18 cellular contexts compared by ENCODE assay signal in genomic region chr20:2695206-2695983, GRCh38. TPM values are rescaled to one million over a fixed set of nuclear protein-coding genes. Genes with fewer than 3 reads are reported as not detected.
DNase-seq lines count a peak whose midpoint lies in the region; ATAC-seq lines count a peak whose summit lies in the region.
"Had no signal": no experiment of that assay in that cellular context is flagged by ENCODE, and none has a peak within 500 bp of the region (broad histone marks: within the 10 kb centered on the region; RNA-seq: fewer than 3 reads in every experiment).

No MANE protein-coding gene starts in this region.

- DNase-seq in stimulated activated naive CD8-positive, alpha-beta T cell treated with anti-CD3 and anti-CD28 coated beads, Interleukin-15, Interleukin-2, amounts not matched to agents 100 U/mL and 50 U/mL, for 24 hours = no peak
- DNase-seq in activated T-helper 1 cell treated with anti-CD3 and anti-CD28 coated beads, Interleukin-12 subunit alpha, Interleukin-12 subunit beta, Interleukin-2, Interleukin-4 antibody, amounts not matched to agents 30 ng/mL and 10 ng/mL and 1 ng/mL, durations not matched to agents 14 hours and 24 hours and 36 hours (ENCODE audit: low spot score) = no peak
- no peak for DNase-seq in naive thymus-derived CD8-positive, alpha-beta T cell
- peak; percentile 35 for DNase-seq in ureter (ENCODE audit: low spot score)
- DNase-seq in NCI-H446 (lab: John Stamatoyannopoulos, UW) = no peak
- no peak for DNase-seq in SW 1271 (lab: John Stamatoyannopoulos, UW)
- no peak for DNase-seq in NCI-H82 (lab: John Stamatoyannopoulos, UW)
- DNase-seq: activated CD4-positive, CD25-positive, alpha-beta regulatory T cell treated with anti-CD3 and anti-CD28 coated beads, Interleukin-2, amount 50 U/mL, for 72 hours; activated naive CD8-positive, alpha-beta T cell treated with anti-CD3 and anti-CD28 coated beads, Interleukin-2, amount 10 ng/mL, durations not matched to agents 7 days and 5 days; cortex of kidney; foreskin fibroblast; KG1; NCI-H524 treated with DMSO at 0.1 percent for 48 hours; ovary; SHP77 treated with DMSO at 0.1 percent for 48 hours had no signal

- intact Hi-C loops in activated T-helper 1 cell treated with anti-CD3 and anti-CD28 coated beads, Interleukin-12 subunit alpha, Interleukin-12 subunit beta, Interleukin-2, Interleukin-4 antibody, amounts not matched to agents 30 ng/mL and 10 ng/mL and 1 ng/mL, durations not matched to agents 14 hours and 24 hours and 36 hours (cut with micrococcal nuclease) = no loop called here

- no peaks in the 10 kb centered on the region for H3K9me3 Mint-ChIP-seq in stimulated activated naive CD8-positive, alpha-beta T cell treated with anti-CD3 and anti-CD28 coated beads, Interleukin-15, Interleukin-2, amounts not matched to agents 100 ng/mL and 50 ng/mL, for 24 hours
- H3K9me3 Mint-ChIP-seq in activated T-helper 1 cell treated with anti-CD3 and anti-CD28 coated beads, Interleukin-12 subunit alpha, Interleukin-12 subunit beta, Interleukin-2, Interleukin-4 antibody, amounts not matched to agents 30 ng/mL and 10 ng/mL and 1 ng/mL, durations not matched to agents 14 hours and 24 hours and 36 hours = no peaks in the 10 kb centered on the region
- no peaks in the 10 kb centered on the region for H3K9me3 Mint-ChIP-seq in naive thymus-derived CD8-positive, alpha-beta T cell
- H3K9me3 Mint-ChIP-seq: activated naive CD8-positive, alpha-beta T cell treated with anti-CD3 and anti-CD28 coated beads, Interleukin-2, amount 10 ng/mL, durations not matched to agents 7 days and 5 days had no signal

- H3K4me3 Mint-ChIP-seq in stimulated activated naive CD8-positive, alpha-beta T cell treated with anti-CD3 and anti-CD28 coated beads, Interleukin-15, Interleukin-2, amounts not matched to agents 100 ng/mL and 50 ng/mL, for 24 hours = peak overlapping the region; percentile 28
- H3K4me3 Mint-ChIP-seq in activated T-helper 1 cell treated with anti-CD3 and anti-CD28 coated beads, Interleukin-12 subunit alpha, Interleukin-12 subunit beta, Interleukin-2, Interleukin-4 antibody, amounts not matched to agents 30 ng/mL and 10 ng/mL and 1 ng/mL, durations not matched to agents 14 hours and 24 hours and 36 hours = peak overlapping the region; percentile 76
- H3K4me3 Mint-ChIP-seq in naive thymus-derived CD8-positive, alpha-beta T cell = peak overlapping the region in 9 of 10 donors; percentile 1 to 70 (median 46)

- POLR2A ChIA-PET in naive thymus-derived CD8-positive, alpha-beta T cell (lab: Charles Lee) = interaction anchor here (0.8 to 4.3 kb wide), 2 partner anchors 46 to 144 kb away, joined by 3 to 21 read pairs; no protein-coding TSS in a partner anchor

- no peaks in the 10 kb centered on the region for H3K36me3 Mint-ChIP-seq in stimulated activated naive CD8-positive, alpha-beta T cell treated with anti-CD3 and anti-CD28 coated beads, Interleukin-15, Interleukin-2, amounts not matched to agents 100 ng/mL and 50 ng/mL, for 24 hours (ENCODE audit: low read depth)
- peaks cover 7% of the 10 kb centered on the region for H3K36me3 Mint-ChIP-seq in activated T-helper 1 cell treated with anti-CD3 and anti-CD28 coated beads, Interleukin-12 subunit alpha, Interleukin-12 subunit beta, Interleukin-2, Interleukin-4 antibody, amounts not matched to agents 30 ng/mL and 10 ng/mL and 1 ng/mL, durations not matched to agents 14 hours and 24 hours and 36 hours (ENCODE audit: low read depth)
- H3K36me3 Mint-ChIP-seq in naive thymus-derived CD8-positive, alpha-beta T cell = no peaks in the 10 kb centered on the region
- H3K36me3 Mint-ChIP-seq: activated naive CD8-positive, alpha-beta T cell treated with anti-CD3 and anti-CD28 coated beads, Interleukin-2, amount 10 ng/mL, durations not matched to agents 7 days and 5 days had no signal

- H3K27me3 Mint-ChIP-seq in stimulated activated naive CD8-positive, alpha-beta T cell treated with anti-CD3 and anti-CD28 coated beads, Interleukin-15, Interleukin-2, amounts not matched to agents 100 ng/mL and 50 ng/mL, for 24 hours = peaks cover 41% of the 10 kb centered on the region
- peaks cover 38% of the 10 kb centered on the region for H3K27me3 Mint-ChIP-seq in activated T-helper 1 cell treated with anti-CD3 and anti-CD28 coated beads, Interleukin-12 subunit alpha, Interleukin-12 subunit beta, Interleukin-2, Interleukin-4 antibody, amounts not matched to agents 30 ng/mL and 10 ng/mL and 1 ng/mL, durations not matched to agents 14 hours and 24 hours and 36 hours (ENCODE audit: insufficient read depth)
- H3K27me3 Mint-ChIP-seq in naive thymus-derived CD8-positive, alpha-beta T cell = peaks cover 7 to 34% (median 30%) of the 10 kb centered on the region in 5 donors

- no peak for ATAC-seq in stimulated activated naive CD8-positive, alpha-beta T cell treated with anti-CD3 and anti-CD28 coated beads, Interleukin-15, Interleukin-2, amounts not matched to agents 100 U/mL and 50 U/mL, for 24 hours
- no peak for ATAC-seq in naive thymus-derived CD8-positive, alpha-beta T cell
- ATAC-seq: body of pancreas had no signal

- H3K4me1 Mint-ChIP-seq in stimulated activated naive CD8-positive, alpha-beta T cell treated with anti-CD3 and anti-CD28 coated beads, Interleukin-15, Interleukin-2, amounts not matched to agents 100 ng/mL and 50 ng/mL, for 24 hours (ENCODE audit: low read depth) = peaks cover 13% of the 10 kb centered on the region
- H3K4me1 Mint-ChIP-seq in activated T-helper 1 cell treated with anti-CD3 and anti-CD28 coated beads, Interleukin-12 subunit alpha, Interleukin-12 subunit beta, Interleukin-2, Interleukin-4 antibody, amounts not matched to agents 30 ng/mL and 10 ng/mL and 1 ng/mL, durations not matched to agents 14 hours and 24 hours and 36 hours (ENCODE audit: low read depth) = peaks cover 17% of the 10 kb centered on the region
- H3K4me1 Mint-ChIP-seq in naive thymus-derived CD8-positive, alpha-beta T cell = peaks cover 13 to 19% (median 17%) of the 10 kb centered on the region in 4 donors

- H3K27ac Mint-ChIP-seq in stimulated activated naive CD8-positive, alpha-beta T cell treated with anti-CD3 and anti-CD28 coated beads, Interleukin-15, Interleukin-2, amounts not matched to agents 100 ng/mL and 50 ng/mL, for 24 hours = no peak overlapping the region
- H3K27ac Mint-ChIP-seq in activated T-helper 1 cell treated with anti-CD3 and anti-CD28 coated beads, Interleukin-12 subunit alpha, Interleukin-12 subunit beta, Interleukin-2, Interleukin-4 antibody, amounts not matched to agents 30 ng/mL and 10 ng/mL and 1 ng/mL, durations not matched to agents 14 hours and 24 hours and 36 hours = peak overlapping the region; percentile 40
- H3K27ac Mint-ChIP-seq in naive thymus-derived CD8-positive, alpha-beta T cell = peak overlapping the region in 3 of 10 donors; percentile 44 to 81 (median 69)
- H3K27ac Mint-ChIP-seq: activated naive CD8-positive, alpha-beta T cell treated with anti-CD3 and anti-CD28 coated beads, Interleukin-2, amount 10 ng/mL, durations not matched to agents 7 days and 5 days had no signal

RNA-seq across cellular contexts. Expression of gene EBF4, which starts 2.8 kb away (rescaled TPM):
- total RNA-seq in activated T-helper 1 cell treated with anti-CD3 and anti-CD28 coated beads, Interleukin-12 subunit alpha, Interleukin-12 subunit beta, Interleukin-2, Interleukin-4 antibody, amounts not matched to agents 30 ng/mL and 10 ng/mL and 1 ng/mL, durations not matched to agents 14 hours and 24 hours and 36 hours = 12.3 and 12.6 TPM in 2 replicates
- total RNA-seq in naive thymus-derived CD8-positive, alpha-beta T cell = 10 to 100 TPM; 14.3 to 14.9 TPM
- 1 to 10 TPM in 1 of 3 donors, under 1 TPM in 2; 0.37 to 2.2 (median 0.88) TPM for polyA plus RNA-seq in naive thymus-derived CD8-positive, alpha-beta T cell
- 30.3 TPM for total RNA-seq in ureter
- total RNA-seq: G401 had no signal

RNA-seq across cellular contexts. Expression of gene IDH3B, which starts 31.4 kb away (rescaled TPM):
- total RNA-seq in activated T-helper 1 cell treated with anti-CD3 and anti-CD28 coated beads, Interleukin-12 subunit alpha, Interleukin-12 subunit beta, Interleukin-2, Interleukin-4 antibody, amounts not matched to agents 30 ng/mL and 10 ng/mL and 1 ng/mL, durations not matched to agents 14 hours and 24 hours and 36 hours = 116 and 125 TPM in 2 replicates
- total RNA-seq in naive thymus-derived CD8-positive, alpha-beta T cell = 100 to 1,000 TPM; 121 to 126 TPM
- 100 to 1,000 TPM in 2 of 3 donors, 10 to 100 TPM in 1; 95.6 to 126 (median 115) TPM for polyA plus RNA-seq in naive thymus-derived CD8-positive, alpha-beta T cell
- total RNA-seq in ureter = 79.8 TPM

RNA-seq across cellular contexts. Expression of gene NOP56, which starts 43.0 kb away (rescaled TPM):
- 863 and 897 TPM in 2 replicates for total RNA-seq in activated T-helper 1 cell treated with anti-CD3 and anti-CD28 coated beads, Interleukin-12 subunit alpha, Interleukin-12 subunit beta, Interleukin-2, Interleukin-4 antibody, amounts not matched to agents 30 ng/mL and 10 ng/mL and 1 ng/mL, durations not matched to agents 14 hours and 24 hours and 36 hours
- total RNA-seq in naive thymus-derived CD8-positive, alpha-beta T cell = 100 to 1,000 TPM; 271 to 279 TPM
- polyA plus RNA-seq in naive thymus-derived CD8-positive, alpha-beta T cell = 100 to 1,000 TPM in 2 of 3 donors, 10 to 100 TPM in 1; 72.3 to 115 (median 107) TPM
- total RNA-seq in ureter = 179 TPM
